ENCODE assay signal across 8 cellular contexts in the genomic region with DNA sequence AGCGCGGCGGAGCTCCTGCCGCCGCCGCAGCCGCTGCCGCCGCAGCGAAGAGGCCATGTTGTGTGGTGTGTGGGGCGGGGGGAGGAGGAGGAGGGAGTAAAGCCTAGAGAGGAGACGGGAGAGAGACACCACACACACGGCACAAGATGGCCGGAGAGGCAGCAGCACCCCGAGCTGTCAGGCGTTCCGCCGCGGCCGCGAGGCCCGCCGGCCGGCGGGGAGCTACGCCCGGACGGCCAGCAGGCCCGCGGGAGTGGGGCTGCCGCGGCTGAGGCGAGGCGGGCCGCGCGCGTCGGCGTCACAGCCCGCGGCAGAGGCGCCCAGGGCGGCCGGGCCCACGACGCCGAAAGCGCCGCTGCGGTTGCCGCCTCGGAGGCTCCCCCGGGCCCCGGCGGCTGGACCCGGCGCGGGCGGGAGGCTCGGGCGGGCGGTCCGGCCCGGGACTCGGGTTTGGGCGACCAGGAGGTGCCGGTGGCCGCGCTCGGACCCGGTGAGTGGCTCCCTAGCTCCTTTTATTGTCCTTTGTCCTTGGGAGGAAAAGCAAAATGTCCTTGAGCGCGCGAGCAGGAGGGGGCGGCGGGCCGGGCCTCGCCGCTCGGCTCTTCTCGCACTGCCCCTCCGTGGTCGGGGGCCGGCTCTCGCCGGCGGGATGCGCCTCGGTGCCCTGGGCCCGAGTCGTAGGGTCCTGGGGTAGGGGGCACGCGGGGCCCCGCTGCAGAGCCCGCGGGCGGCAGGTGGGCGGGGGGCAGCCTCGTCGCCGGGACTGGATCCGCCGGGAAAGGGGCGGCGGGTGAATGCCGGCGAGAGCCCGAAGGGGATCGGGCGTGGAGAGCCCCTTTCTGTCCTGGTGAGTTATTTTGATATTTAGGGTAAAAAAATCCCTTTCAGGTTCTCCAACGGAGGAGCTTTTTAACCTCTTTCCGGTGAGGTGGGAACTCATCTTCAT. TPM values are rescaled to one million over a fixed set of nuclear protein-coding genes. Genes with fewer than 3 reads are reported as not detected.
DNase-seq lines count a peak whose midpoint lies in the region; ATAC-seq and TF ChIP-seq lines count a peak whose summit lies in the region.

No MANE protein-coding gene starts in this region.

- H3K27me3 Mint-ChIP-seq in endothelial cell (ENCODE audit: unreplicated experiment) (peaks cover 15% of the 10 kb centered on the region), natural killer cell (ENCODE audit: low read depth in 2 of 2) (peaks cover 1 to 7% of the 10 kb centered on the region in 2 donors)

- peak overlapping the region; percentile 97 for H3K4me2 ChIP-seq in DOHH2 (ENCODE audit: low read length)

- H3K9me3 ChIP-seq in DOHH2 (ENCODE audit: control insufficient read depth, insufficient read depth, low read length): no peaks in the 10 kb centered on the region
- H3K9me3 ChIP-seq in vagina: no peaks in the 10 kb centered on the region

- intact Hi-C loops in natural killer cell (cut with micrococcal nuclease) (loop anchor here (1.0 to 5.0 kb wide), 4 partner anchors 21 to 74 kb away; no protein-coding TSS in a partner anchor), vagina (cut with DNase I) (loop anchor here (2.0 kb wide), 3 partner anchors 22 to 74 kb away; no protein-coding TSS in a partner anchor)

- H3K27ac Mint-ChIP-seq in endothelial cell (ENCODE audit: unreplicated experiment): peak overlapping the region; percentile 99
- H3K27ac Mint-ChIP-seq in natural killer cell: peak overlapping the region; percentile 93 to 98

- DNase-seq in HK-2 (ENCODE audit: unreplicated experiment): peak; percentile 30
- peak; percentile 28 for DNase-seq in endothelial cell (ENCODE audit: low spot score)
- peak; percentile 51 for DNase-seq in natural killer cell
- no peak for DNase-seq in vagina (ENCODE audit: extremely low spot score in 2 of 2)
- DNase-seq in OCI-M2 (lab: John Stamatoyannopoulos, UW; ENCODE audit: unreplicated experiment): no peak

- H3K4me3 Mint-ChIP-seq in endothelial cell (ENCODE audit: unreplicated experiment): peak overlapping the region; percentile 98
- H3K4me3 Mint-ChIP-seq in natural killer cell: peak overlapping the region; percentile 99

- H3K27me3 ChIP-seq in DOHH2 (ENCODE audit: control insufficient read depth, low read length) (no peaks in the 10 kb centered on the region), vagina (no peaks in the 10 kb centered on the region)

- peak in 1 of 2 donors; percentile 97 for TF ChIP-seq POLR2A in vagina (IDR thresholded peaks at IDR 0.05)

- H3K27ac ChIP-seq in DOHH2 (ENCODE audit: low read depth, low read length) (peak overlapping the region; percentile 80), vagina (peak overlapping the region; percentile 100)

- H3K36me3 ChIP-seq in DOHH2 (ENCODE audit: control insufficient read depth, low read length) (peaks cover 50% of the 10 kb centered on the region), vagina (peaks cover 0 to 7% of the 10 kb centered on the region in 2 donors)

- ATAC-seq in GM21381 (IDR thresholded peaks at IDR 0.05; ENCODE audit: unreplicated experiment): peak; percentile 63
- ATAC-seq in activated CD4-positive, CD25-positive, alpha-beta regulatory T cell treated with anti-CD3 and anti-CD28 coated beads, Interleukin-2, amount 50 U/mL, for 24 hours: peak; percentile 79 to 82
- ATAC-seq in natural killer cell: peak; percentile 72 to 91 (median 81)

- H3K9me3 Mint-ChIP-seq in endothelial cell (ENCODE audit: unreplicated experiment): no peaks in the 10 kb centered on the region
- H3K9me3 Mint-ChIP-seq in natural killer cell: no peaks in the 10 kb centered on the region

- peaks cover 69% of the 10 kb centered on the region for H3K4me1 ChIP-seq in DOHH2 (ENCODE audit: control insufficient read depth, low read length)
- peaks cover 37% of the 10 kb centered on the region for H3K4me1 ChIP-seq in vagina

- peaks cover 41% of the 10 kb centered on the region for H3K4me1 Mint-ChIP-seq in endothelial cell (ENCODE audit: unreplicated experiment)
- peaks cover 50 to 58% of the 10 kb centered on the region in 2 donors for H3K4me1 Mint-ChIP-seq in natural killer cell

- no peaks in the 10 kb centered on the region for H3K9me2 ChIP-seq in DOHH2 (replicated peaks; ENCODE audit: control insufficient read depth, low read length)

- TF ChIP-seq CTCF in DOHH2 (IDR thresholded peaks at IDR 0.05; ENCODE audit: low read depth, low read length, poor library complexity, severe bottlenecking): no peak
- TF ChIP-seq CTCF in endothelial cell (IDR thresholded peaks at IDR 0.05; ENCODE audit: unreplicated experiment): no peak
- TF ChIP-seq CTCF in natural killer cell (IDR thresholded peaks at IDR 0.05): no peak
- no peak for TF ChIP-seq CTCF in vagina (IDR thresholded peaks at IDR 0.05)

- H4K20me1 ChIP-seq in DOHH2 (ENCODE audit: control insufficient read depth, insufficient read depth, low read depth, low read length): peaks cover 6% of the 10 kb centered on the region; the same call in 1 of the 2 replicates

- peak overlapping the region; percentile 91 for H3K4me3 ChIP-seq in DOHH2 (ENCODE audit: low read length)
- peak overlapping the region; percentile 80 to 95 for H3K4me3 ChIP-seq in vagina

- H3K36me3 Mint-ChIP-seq in endothelial cell (ENCODE audit: low read depth, unreplicated experiment) (peaks cover 38% of the 10 kb centered on the region), natural killer cell (peaks cover 32% of the 10 kb centered on the region)

- H3K79me2 ChIP-seq in DOHH2 (ENCODE audit: control insufficient read depth, low read length): peaks cover 59% of the 10 kb centered on the region

- peaks cover 31% of the 10 kb centered on the region for H3F3A ChIP-seq in DOHH2 (ENCODE audit: control insufficient read depth, insufficient read depth)

RNA-seq across cellular contexts. Expression of a gene that starts 17.2 kb away (rescaled TPM):
- total RNA-seq in endothelial cell (ENCODE audit: unreplicated experiment): 96.3 TPM
- 100 to 1,000 TPM; 418 to 449 (median 441) TPM for total RNA-seq in natural killer cell
- total RNA-seq in vagina: 100 TPM

Comparison
In these comparisons a context has a peak if more than half of its experiments do, and no peak if none do; other contexts are left out.
1. DNase-seq: peak in HK-2 (single experiment), endothelial cell (single experiment) and natural killer cell (single experiment); none in vagina (0 of 2) and OCI-M2 (single experiment).
2. Peak in every context shown above with its lines, with median percentiles within 50 percentile points of each other: ATAC-seq.